ENCODE assay signal across 25 cellular contexts in the genomic region with DNA sequence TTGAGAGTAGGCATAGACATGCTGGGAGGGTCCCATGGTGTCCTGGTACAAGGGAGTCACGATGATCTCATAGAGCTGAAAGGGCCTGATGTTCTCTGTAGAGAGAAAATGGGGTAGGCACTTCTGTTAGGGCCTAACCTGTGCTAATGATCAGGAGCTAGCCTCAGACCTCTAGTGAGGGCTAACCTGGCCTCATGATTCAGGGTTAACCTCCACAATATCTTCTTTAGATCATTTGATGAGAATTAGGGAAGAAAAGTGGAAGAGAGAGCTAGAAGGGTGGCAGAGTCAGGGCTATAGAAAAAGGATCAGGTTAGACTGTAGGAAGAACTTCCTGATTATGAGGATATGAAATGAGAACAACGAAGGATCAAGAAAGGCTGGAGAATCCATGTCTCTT. TPM values are rescaled to one million over a fixed set of nuclear protein-coding genes. Genes with fewer than 3 reads are reported as not detected.
DNase-seq lines count a peak whose midpoint lies in the region; ATAC-seq and TF ChIP-seq lines count a peak whose summit lies in the region.
"Had no signal": no experiment of that assay in that cellular context is flagged by ENCODE, and none has a peak within 500 bp of the region (broad histone marks: within the 10 kb centered on the region; RNA-seq: fewer than 3 reads in every experiment).

No MANE protein-coding gene starts in this region.

- H3K9me3 ChIP-seq in neural progenitor cell (ENCODE audit: low read depth), result no peaks in the 10 kb centered on the region
- H3K9me3 ChIP-seq: BLaER1 had no signal

- H3K4me3 ChIP-seq in neural progenitor cell, result no peak overlapping the region
- H3K4me3 ChIP-seq: BLaER1, GM23338 had no signal

- H3F3A ChIP-seq in neural progenitor cell (ENCODE audit: low read depth), result peaks cover 9% of the 10 kb centered on the region

- H3K4me1 Mint-ChIP-seq in activated CD8-positive, alpha-beta T cell treated with anti-CD3 and anti-CD28 coated beads, Interleukin-2, amount 10 ng/mL, durations not matched to agents 7 days and 5 days (ENCODE audit: low read depth), result peaks cover 18% of the 10 kb centered on the region
- H3K4me1 Mint-ChIP-seq in activated CD8-positive, alpha-beta T cell treated with anti-CD3 and anti-CD28 coated beads for 36 hours (ENCODE audit: low read depth), result peaks cover 10% of the 10 kb centered on the region
- H3K4me1 Mint-ChIP-seq in dendritic cell treated with granulocyte-macrophage colony-stimulating factor and Interleukin-4, amounts not matched to agents 40 ng/mL and 50 ng/mL, for 4 days (ENCODE audit: low read depth), result peaks cover 45% of the 10 kb centered on the region
- H3K4me1 Mint-ChIP-seq in neural progenitor cell, result peaks cover 20% of the 10 kb centered on the region
- H3K4me1 Mint-ChIP-seq in stimulated activated effector memory CD8-positive, alpha-beta T cell treated with anti-CD3 and anti-CD28 coated beads, Interleukin-12 subunit alpha, Interleukin-12 subunit beta, amount 100 ng/mL, for 72 hours, result peaks cover 8% of the 10 kb centered on the region
- H3K4me1 Mint-ChIP-seq in activated T-cell treated with anti-CD3 and anti-CD28 coated beads, Interleukin-2, amount 50 U/mL, for 72 hours (ENCODE audit: low read depth), result peaks cover 19% of the 10 kb centered on the region

- POLR2A ChIA-PET in activated CD8-positive, alpha-beta T cell treated with anti-CD3 and anti-CD28 coated beads, Interleukin-2, amount 10 ng/mL, durations not matched to agents 7 days and 5 days (lab: Charles Lee), result no interaction called here
- POLR2A ChIA-PET in activated CD8-positive, alpha-beta T cell treated with anti-CD3 and anti-CD28 coated beads for 36 hours (lab: Charles Lee), result no interaction called here
- POLR2A ChIA-PET in HEK293T (lab: Yijun Ruan, JAX), result no interaction called here

- peaks cover 20% of the 10 kb centered on the region for H3K4me1 ChIP-seq in neural progenitor cell

- H3K27me3 Mint-ChIP-seq in activated CD8-positive, alpha-beta T cell treated with anti-CD3 and anti-CD28 coated beads, Interleukin-2, amount 10 ng/mL, durations not matched to agents 7 days and 5 days (ENCODE audit: low read depth), result no peaks in the 10 kb centered on the region
- H3K27me3 Mint-ChIP-seq in activated CD8-positive, alpha-beta T cell treated with anti-CD3 and anti-CD28 coated beads for 36 hours, result no peaks in the 10 kb centered on the region
- H3K27me3 Mint-ChIP-seq in dendritic cell treated with granulocyte-macrophage colony-stimulating factor and Interleukin-4, amounts not matched to agents 40 ng/mL and 50 ng/mL, for 4 days, result no peaks in the 10 kb centered on the region
- H3K27me3 Mint-ChIP-seq in neural progenitor cell (ENCODE audit: insufficient read depth, low read depth), result peaks cover 7% of the 10 kb centered on the region
- H3K27me3 Mint-ChIP-seq in activated T-cell treated with anti-CD3 and anti-CD28 coated beads, Interleukin-2, amount 50 U/mL, for 72 hours (ENCODE audit: low read depth), result no peaks in the 10 kb centered on the region
- H3K27me3 Mint-ChIP-seq: B cell; CD4-positive, alpha-beta T cell; CD8-positive, alpha-beta memory T cell had no signal

- TF ChIP-seq CTCF in activated CD8-positive, alpha-beta T cell treated with anti-CD3 and anti-CD28 coated beads for 36 hours (IDR thresholded peaks at IDR 0.05), result no peak
- no peak for TF ChIP-seq CTCF in neural progenitor cell (IDR thresholded peaks at IDR 0.05)

- CTCF ChIA-PET in activated CD8-positive, alpha-beta T cell treated with anti-CD3 and anti-CD28 coated beads, Interleukin-2, amount 10 ng/mL, durations not matched to agents 7 days and 5 days (lab: Charles Lee), result no interaction called here
- CTCF ChIA-PET in activated CD8-positive, alpha-beta T cell treated with anti-CD3 and anti-CD28 coated beads for 36 hours (lab: Charles Lee), result no interaction called here
- CTCF ChIA-PET in HEK293T (lab: Yijun Ruan, JAX), result no interaction called here

- H3K27ac ChIP-seq in neural progenitor cell, result no peak overlapping the region
- H3K27ac ChIP-seq: 22Rv1, BLaER1, C4-2B had no signal

- no peaks in the 10 kb centered on the region for H3K79me2 ChIP-seq in neural progenitor cell (ENCODE audit: low read depth)

- H3K27ac Mint-ChIP-seq in activated CD8-positive, alpha-beta T cell treated with anti-CD3 and anti-CD28 coated beads, Interleukin-2, amount 10 ng/mL, durations not matched to agents 7 days and 5 days, result peak overlapping the region; percentile 53
- H3K27ac Mint-ChIP-seq in activated CD8-positive, alpha-beta T cell treated with anti-CD3 and anti-CD28 coated beads for 36 hours, result no peak overlapping the region
- H3K27ac Mint-ChIP-seq in dendritic cell treated with granulocyte-macrophage colony-stimulating factor and Interleukin-4, amounts not matched to agents 40 ng/mL and 50 ng/mL, for 4 days, result peak overlapping the region; percentile 12
- H3K27ac Mint-ChIP-seq in neural progenitor cell, result peak overlapping the region; percentile 72
- peak overlapping the region; percentile 68 for H3K27ac Mint-ChIP-seq in stimulated activated effector memory CD8-positive, alpha-beta T cell treated with anti-CD3 and anti-CD28 coated beads, Interleukin-12 subunit alpha, Interleukin-12 subunit beta, amount 100 ng/mL, for 72 hours
- no peak overlapping the region for H3K27ac Mint-ChIP-seq in activated T-cell treated with anti-CD3 and anti-CD28 coated beads, Interleukin-2, amount 50 U/mL, for 72 hours
- H3K27ac Mint-ChIP-seq: B cell; CD4-positive, alpha-beta T cell; GM23338; H9; HFFc6 had no signal

- ATAC-seq in activated CD8-positive, alpha-beta T cell treated with anti-CD3 and anti-CD28 coated beads, Interleukin-2, amount 10 ng/mL, durations not matched to agents 7 days and 5 days, result no peak
- no peak for ATAC-seq in activated CD8-positive, alpha-beta T cell treated with anti-CD3 and anti-CD28 coated beads for 36 hours
- no peak for ATAC-seq in stimulated activated effector memory CD8-positive, alpha-beta T cell treated with anti-CD3 and anti-CD28 coated beads, Interleukin-12 subunit alpha, Interleukin-12 subunit beta, amount 100 ng/mL, for 72 hours
- ATAC-seq in activated T-cell treated with anti-CD3 and anti-CD28 coated beads, Interleukin-2, amount 50 U/mL, for 72 hours (replicated peaks in 1 of 2), result no peak
- ATAC-seq: GM23338, HCT116 had no signal

- no peaks in the 10 kb centered on the region for H4K20me1 ChIP-seq in neural progenitor cell (ENCODE audit: low read depth)
- H4K20me1 ChIP-seq: BLaER1 had no signal

- no peak overlapping the region for H3K9ac ChIP-seq in neural progenitor cell
- H3K9ac ChIP-seq: BLaER1 had no signal

- H3K9me3 Mint-ChIP-seq in activated CD8-positive, alpha-beta T cell treated with anti-CD3 and anti-CD28 coated beads, Interleukin-2, amount 10 ng/mL, durations not matched to agents 7 days and 5 days (ENCODE audit: insufficient read depth), result no peaks in the 10 kb centered on the region
- H3K9me3 Mint-ChIP-seq in activated CD8-positive, alpha-beta T cell treated with anti-CD3 and anti-CD28 coated beads for 36 hours, result no peaks in the 10 kb centered on the region
- no peaks in the 10 kb centered on the region for H3K9me3 Mint-ChIP-seq in dendritic cell treated with granulocyte-macrophage colony-stimulating factor and Interleukin-4, amounts not matched to agents 40 ng/mL and 50 ng/mL, for 4 days
- H3K9me3 Mint-ChIP-seq in neural progenitor cell, result no peaks in the 10 kb centered on the region
- H3K9me3 Mint-ChIP-seq in stimulated activated effector memory CD8-positive, alpha-beta T cell treated with anti-CD3 and anti-CD28 coated beads, Interleukin-12 subunit alpha, Interleukin-12 subunit beta, amount 100 ng/mL, for 72 hours, result no peaks in the 10 kb centered on the region
- no peaks in the 10 kb centered on the region for H3K9me3 Mint-ChIP-seq in activated T-cell treated with anti-CD3 and anti-CD28 coated beads, Interleukin-2, amount 50 U/mL, for 72 hours
- H3K9me3 Mint-ChIP-seq: CD4-positive, alpha-beta T cell; CD8-positive, alpha-beta memory T cell; GM23338; H9; HFFc6 had no signal

- no peak for DNase-seq in activated CD8-positive, alpha-beta T cell treated with anti-CD3 and anti-CD28 coated beads, Interleukin-2, amount 10 ng/mL, durations not matched to agents 7 days and 5 days
- DNase-seq in activated CD8-positive, alpha-beta T cell treated with anti-CD3 and anti-CD28 coated beads for 36 hours, result no peak
- DNase-seq in neural progenitor cell (ENCODE audit: low spot score) (no peak), KG1 (lab: John Stamatoyannopoulos, UW) (no peak), HEK293T (ENCODE audit: extremely low spot score) (no peak)
- no peak for DNase-seq in stimulated activated effector memory CD8-positive, alpha-beta T cell treated with anti-CD3 and anti-CD28 coated beads, Interleukin-12 subunit alpha, Interleukin-12 subunit beta, amount 100 ng/mL, for 72 hours (ENCODE audit: low spot score in 2 of 2)
- DNase-seq in activated T-cell treated with anti-CD3 and anti-CD28 coated beads, Interleukin-2, amount 50 U/mL, for 72 hours, result no peak
- DNase-seq: Calu3; CD4-positive, alpha-beta T cell; CD8-positive, alpha-beta memory T cell; DMS53; DMS79 treated with DMSO at 0.1 percent for 48 hours; GF-D8; H9; HFFc6 had no signal

- no peak overlapping the region for H3K4me3 Mint-ChIP-seq in activated CD8-positive, alpha-beta T cell treated with anti-CD3 and anti-CD28 coated beads, Interleukin-2, amount 10 ng/mL, durations not matched to agents 7 days and 5 days
- H3K4me3 Mint-ChIP-seq in activated CD8-positive, alpha-beta T cell treated with anti-CD3 and anti-CD28 coated beads for 36 hours, result no peak overlapping the region
- no peak overlapping the region for H3K4me3 Mint-ChIP-seq in dendritic cell treated with granulocyte-macrophage colony-stimulating factor and Interleukin-4, amounts not matched to agents 40 ng/mL and 50 ng/mL, for 4 days
- no peak overlapping the region for H3K4me3 Mint-ChIP-seq in neural progenitor cell
- H3K4me3 Mint-ChIP-seq in stimulated activated effector memory CD8-positive, alpha-beta T cell treated with anti-CD3 and anti-CD28 coated beads, Interleukin-12 subunit alpha, Interleukin-12 subunit beta, amount 100 ng/mL, for 72 hours, result no peak overlapping the region
- no peak overlapping the region for H3K4me3 Mint-ChIP-seq in activated T-cell treated with anti-CD3 and anti-CD28 coated beads, Interleukin-2, amount 50 U/mL, for 72 hours
- H3K4me3 Mint-ChIP-seq: B cell; CD4-positive, alpha-beta T cell; CD8-positive, alpha-beta memory T cell; GM23338; H9; HFFc6 had no signal

- H3K4me2 ChIP-seq in neural progenitor cell, result no peak overlapping the region
- H3K4me2 ChIP-seq: BLaER1, GM23338 had no signal

- intact Hi-C loops in activated CD8-positive, alpha-beta T cell treated with anti-CD3 and anti-CD28 coated beads for 36 hours (cut with micrococcal nuclease), result no loop called here
- intact Hi-C loops in dendritic cell treated with granulocyte-macrophage colony-stimulating factor and Interleukin-4, amounts not matched to agents 40 ng/mL and 50 ng/mL, for 4 days (cut with micrococcal nuclease), result no loop called here

- H3K27me3 ChIP-seq in neural progenitor cell, result no peaks in the 10 kb centered on the region
- H3K27me3 ChIP-seq: BLaER1 had no signal

- H3K36me3 Mint-ChIP-seq in activated CD8-positive, alpha-beta T cell treated with anti-CD3 and anti-CD28 coated beads, Interleukin-2, amount 10 ng/mL, durations not matched to agents 7 days and 5 days (ENCODE audit: low read depth), result peaks cover under 1% of the 10 kb centered on the region
- peaks cover under 1% of the 10 kb centered on the region for H3K36me3 Mint-ChIP-seq in activated CD8-positive, alpha-beta T cell treated with anti-CD3 and anti-CD28 coated beads for 36 hours (ENCODE audit: low read depth)
- peaks cover 79% of the 10 kb centered on the region for H3K36me3 Mint-ChIP-seq in dendritic cell treated with granulocyte-macrophage colony-stimulating factor and Interleukin-4, amounts not matched to agents 40 ng/mL and 50 ng/mL, for 4 days (ENCODE audit: low read depth)
- H3K36me3 Mint-ChIP-seq in neural progenitor cell, result no peaks in the 10 kb centered on the region
- peaks cover 4% of the 10 kb centered on the region for H3K36me3 Mint-ChIP-seq in stimulated activated effector memory CD8-positive, alpha-beta T cell treated with anti-CD3 and anti-CD28 coated beads, Interleukin-12 subunit alpha, Interleukin-12 subunit beta, amount 100 ng/mL, for 72 hours
- H3K36me3 Mint-ChIP-seq in activated T-cell treated with anti-CD3 and anti-CD28 coated beads, Interleukin-2, amount 50 U/mL, for 72 hours (ENCODE audit: insufficient read depth in 2 of 2), result no peaks in the 10 kb centered on the region

- no peaks in the 10 kb centered on the region for H3K36me3 ChIP-seq in neural progenitor cell
- H3K36me3 ChIP-seq: BLaER1 had no signal

- H2AFZ ChIP-seq in neural progenitor cell (replicated peaks), result no peak overlapping the region
- H2AFZ ChIP-seq: GM23338 had no signal

RNA-seq across cellular contexts. Expression of a gene that starts 5.0 kb away (rescaled TPM):
- total RNA-seq in activated CD8-positive, alpha-beta T cell treated with anti-CD3 and anti-CD28 coated beads, Interleukin-2, amount 10 ng/mL, durations not matched to agents 7 days and 5 days, result 100 to 1,000 TPM; 115 TPM
- total RNA-seq in activated CD8-positive, alpha-beta T cell treated with anti-CD3 and anti-CD28 coated beads for 36 hours, result 100 to 1,000 TPM; 120 to 129 TPM
- total RNA-seq in neural progenitor cell (ENCODE audit: low replicate concordance), result 75.2 and 109 TPM in 2 replicates
- 10 to 100 TPM; 71.7 to 74.5 TPM for total RNA-seq in activated T-cell treated with anti-CD3 and anti-CD28 coated beads, Interleukin-2, amount 50 U/mL, for 72 hours

RNA-seq across cellular contexts. Expression of a gene that starts 13.6 kb away (rescaled TPM):
- total RNA-seq in activated CD8-positive, alpha-beta T cell treated with anti-CD3 and anti-CD28 coated beads, Interleukin-2, amount 10 ng/mL, durations not matched to agents 7 days and 5 days, result under 1 TPM in 1 of 2 experiments, not detected in 1; 0.05 TPM
- not detected for total RNA-seq in activated CD8-positive, alpha-beta T cell treated with anti-CD3 and anti-CD28 coated beads for 36 hours
- total RNA-seq in neural progenitor cell (ENCODE audit: low replicate concordance), result 0.56 TPM in 1 of 2 replicates, not detected in the other
- total RNA-seq in activated T-cell treated with anti-CD3 and anti-CD28 coated beads, Interleukin-2, amount 50 U/mL, for 72 hours, result under 1 TPM; 0.30 to 0.79 TPM
- total RNA-seq: Calu3, Daoy, G401, GM23338, H4, H9, HFFc6 had no signal

RNA-seq across cellular contexts. Expression of a gene that starts 18.9 kb away (rescaled TPM):
- 1 to 10 TPM in 1 of 2 experiments, under 1 TPM in 1; 0.66 to 1.9 TPM for total RNA-seq in activated CD8-positive, alpha-beta T cell treated with anti-CD3 and anti-CD28 coated beads, Interleukin-2, amount 10 ng/mL, durations not matched to agents 7 days and 5 days
- 1 to 10 TPM; 1.2 to 1.5 TPM for total RNA-seq in activated CD8-positive, alpha-beta T cell treated with anti-CD3 and anti-CD28 coated beads for 36 hours
- total RNA-seq in neural progenitor cell (ENCODE audit: low replicate concordance), result 7.8 and 8.2 TPM in 2 replicates
- total RNA-seq in activated T-cell treated with anti-CD3 and anti-CD28 coated beads, Interleukin-2, amount 50 U/mL, for 72 hours, result 1 to 10 TPM; 1.4 to 2.1 TPM

Comparison
In these comparisons a context has a peak if more than half of its experiments do, and no peak if none do; other contexts are left out.
1. H3K27ac Mint-ChIP-seq: peak in activated CD8-positive, alpha-beta T cell treated with anti-CD3 and anti-CD28 coated beads, Interleukin-2, amount 10 ng/mL, durations not matched to agents 7 days and 5 days (single experiment), dendritic cell treated with granulocyte-macrophage colony-stimulating factor and Interleukin-4, amounts not matched to agents 40 ng/mL and 50 ng/mL, for 4 days (single experiment), neural progenitor cell (single experiment) and stimulated activated effector memory CD8-positive, alpha-beta T cell treated with anti-CD3 and anti-CD28 coated beads, Interleukin-12 subunit alpha, Interleukin-12 subunit beta, amount 100 ng/mL, for 72 hours (single experiment); none in activated CD8-positive, alpha-beta T cell treated with anti-CD3 and anti-CD28 coated beads for 36 hours (single experiment) and activated T-cell treated with anti-CD3 and anti-CD28 coated beads, Interleukin-2, amount 50 U/mL, for 72 hours (single experiment).